Comparison of ENCODE assay signal across 1 cellular context in genomic region chr5:140146523-140146842, GRCh38.
TF ChIP-seq lines count a peak whose summit lies in the region.

No MANE protein-coding gene starts in this region.

TF ChIP-seq in HepG2, 621 proteins besides CTCF, POLR2A, EP300 and RAD21:
- TF ChIP-seq HDAC6 (IDR thresholded peaks at IDR 0.05; ENCODE audit: low read depth, low read length) (no peak), AGO2 (optimal IDR thresholded peaks at IDR 0.05; ENCODE audit: low read depth, low read length) (peak; percentile 2)
